Comparison of ENCODE assay signal across 9 cellular contexts in genomic region chr1:89363638-89364536, GRCh38. TPM values are rescaled to one million over a fixed set of nuclear protein-coding genes. Genes with fewer than 3 reads are reported as not detected.
DNase-seq lines count a peak whose midpoint lies in the region; ATAC-seq and TF ChIP-seq lines count a peak whose summit lies in the region.
"Had no signal": no experiment of that assay in that cellular context is flagged by ENCODE, and none has a peak within 500 bp of the region (broad histone marks: within the 10 kb centered on the region; RNA-seq: fewer than 3 reads in every experiment).

Gene GBP6, plus strand, starts transcription at chr1:89364059. Its CDS starts 4,493 bp downstream, at chr1:89368552.

- H3K27me3 ChIP-seq in ovary (no peaks in the 10 kb centered on the region), dorsolateral prefrontal cortex (no peaks in the 10 kb centered on the region)

- ATAC-seq in GM19395 (IDR thresholded peaks at IDR 0.05; ENCODE audit: unreplicated experiment) (peak; percentile 43), HG02884 (IDR thresholded peaks at IDR 0.05; ENCODE audit: unreplicated experiment) (peak; percentile 21), mucosa of descending colon (no peak)

- no peak for TF ChIP-seq POLR2A in ovary (IDR thresholded peaks at IDR 0.05)

- peak within 1 kb of the TSS; percentile 37 for H3K4me3 Mint-ChIP-seq in activated naive CD8-positive, alpha-beta T cell treated with anti-CD3 and anti-CD28 coated beads for 36 hours

- H3K9me3 ChIP-seq in ovary (no peaks in the 10 kb centered on the region), mucosa of descending colon (no peaks in the 10 kb centered on the region)

- H3K27ac ChIP-seq in ovary (peak within 1 kb of the TSS in 1 of 2 donors; percentile 8), dorsolateral prefrontal cortex (no peak within 1 kb of the TSS)

- in situ Hi-C loops in KBM-7 (cut with MboI; ENCODE audit: low pct_unique_long_range_greater_than_20kb, low sequenced_read_pairs): loop anchor here (25.0 kb wide), 1 partner anchor 352 kb away; the partner anchor contains the start of gene GBP3

- H3K4me1 ChIP-seq in ovary (ENCODE audit: insufficient read depth) (peaks cover 2% of the 10 kb centered on the region), mucosa of descending colon (ENCODE audit: low read depth) (no peaks in the 10 kb centered on the region)

- intact Hi-C loops in ovary (cut with DNase I): loop anchor here in 2 of 4 donors (5.0 to 10.0 kb wide), 2 partner anchors 359 to 362 kb away; no protein-coding TSS in a partner anchor
- intact Hi-C loops in mucosa of descending colon (cut with DNase I, micrococcal nuclease): loop anchor here in 1 of 2 donors (10.0 kb wide), 1 partner anchor 279 kb away; no protein-coding TSS in a partner anchor
- intact Hi-C loops in dorsolateral prefrontal cortex (cut with DNase I): no loop called here

- H3K4me1 Mint-ChIP-seq in activated naive CD8-positive, alpha-beta T cell treated with anti-CD3 and anti-CD28 coated beads for 36 hours: peaks cover 15% of the 10 kb centered on the region

- peak within 1 kb of the TSS; percentile 47 for H3K27ac Mint-ChIP-seq in activated naive CD8-positive, alpha-beta T cell treated with anti-CD3 and anti-CD28 coated beads for 36 hours

- DNase-seq in activated naive CD8-positive, alpha-beta T cell treated with anti-CD3 and anti-CD28 coated beads for 36 hours: no peak
- DNase-seq in ovary (peak in 3 of 5 donors; percentile 10 to 38 (median 21)), mucosa of descending colon (no peak), dorsolateral prefrontal cortex (no peak), KBM-7 (no peak)

- no peaks in the 10 kb centered on the region for H3K36me3 Mint-ChIP-seq in activated naive CD8-positive, alpha-beta T cell treated with anti-CD3 and anti-CD28 coated beads for 36 hours

- H3K36me3 ChIP-seq in ovary (no peaks in the 10 kb centered on the region), mucosa of descending colon (ENCODE audit: low read depth) (no peaks in the 10 kb centered on the region)

- H3K4me3 ChIP-seq in ovary: no peak within 1 kb of the TSS
- no peak within 1 kb of the TSS for H3K4me3 ChIP-seq in mucosa of descending colon
- H3K4me3 ChIP-seq in dorsolateral prefrontal cortex: no peak within 1 kb of the TSS

- H3K27me3 Mint-ChIP-seq in activated naive CD8-positive, alpha-beta T cell treated with anti-CD3 and anti-CD28 coated beads for 36 hours: no peaks in the 10 kb centered on the region

- no peak for TF ChIP-seq EP300 in ovary (IDR thresholded peaks at IDR 0.05)

- no peaks in the 10 kb centered on the region for H3K9me3 Mint-ChIP-seq in activated naive CD8-positive, alpha-beta T cell treated with anti-CD3 and anti-CD28 coated beads for 36 hours

- no peak for TF ChIP-seq CTCF in ovary (IDR thresholded peaks at IDR 0.05)
- no peak for TF ChIP-seq CTCF in mucosa of descending colon (IDR thresholded peaks at IDR 0.05)
- TF ChIP-seq CTCF in dorsolateral prefrontal cortex (IDR thresholded peaks at IDR 0.05 in 54 of 56, conservative IDR thresholded peaks at IDR 0.05 in 2 of 56; ENCODE audit: low read depth in 1 of 56, partially characterized antibody in 56 of 56): no peak

- 52 to 63% (median 54%) methylated on average over 10 of the region's 10 CpGs for WGBS in ovary, 3 donors

RNA-seq across cellular contexts. Expression of gene GBP6, which starts in this region (rescaled TPM):
- total RNA-seq in activated naive CD8-positive, alpha-beta T cell treated with anti-CD3 and anti-CD28 coated beads for 36 hours: under 1 TPM; 0.23 to 0.38 TPM
- under 1 TPM in 6 of 7 donors, not detected in 1; 0.18 to 0.77 (median 0.34) TPM for total RNA-seq in ovary
- polyA plus RNA-seq in ovary: under 1 TPM; 0.18 to 0.50 TPM
- under 1 TPM in 1 of 3 donors, not detected in 2; 0.09 TPM for total RNA-seq in mucosa of descending colon
- 1 to 10 TPM in 2 of 120 experiments, under 1 TPM in 48, not detected in 70; 0.13 to 1.1 (median 0.32) TPM for total RNA-seq in dorsolateral prefrontal cortex
- total RNA-seq: dermis microvascular lymphatic vessel endothelial cell, LHCN-M2 had no signal

Comparison
In these comparisons a context has a peak if more than half of its experiments do, and no peak if none do; other contexts are left out.
1. Peak in DNase-seq in ovary; RNA of the gene not detected or under 1 TPM.